Comparison of ENCODE assay signal across 8 cellular contexts in genomic region chr4:88497859-88498409, GRCh38. TPM values are rescaled to one million over a fixed set of nuclear protein-coding genes. Genes with fewer than 3 reads are reported as not detected.
"Had no signal": no experiment of that assay in that cellular context is flagged by ENCODE, and none has a peak within 500 bp of the region (broad histone marks: within the 10 kb centered on the region; RNA-seq: fewer than 3 reads in every experiment).

No MANE protein-coding gene starts in this region.

- ATAC-seq: HCT116, K562 had no signal

- H3K9ac ChIP-seq: GM23248 had no signal

- H3K9me3 ChIP-seq: HAP-1 had no signal

- H2AFZ ChIP-seq: GM23248 had no signal

- H3K27ac ChIP-seq: GM23248 had no signal

- H3K4me3 ChIP-seq: GM23248, HAP-1, K562 had no signal

- H3K9me3 Mint-ChIP-seq: HFFc6 had no signal

- H3K4me1 ChIP-seq: HAP-1 had no signal

- H3K4me3 Mint-ChIP-seq: HFFc6 had no signal

- DNase-seq: GM23248, GOT3, H7, HFFc6, IMR-90 had no signal

- H3K36me3 ChIP-seq: HAP-1 had no signal

- H3K27ac Mint-ChIP-seq: HFFc6 had no signal

RNA-seq across cellular contexts. Expression of gene HERC5, which starts 41.0 kb away (rescaled TPM):
- polyA plus RNA-seq: IMR-90, K562 had no signal
